ENCODE assay signal across 16 cellular contexts in the genomic region with DNA sequence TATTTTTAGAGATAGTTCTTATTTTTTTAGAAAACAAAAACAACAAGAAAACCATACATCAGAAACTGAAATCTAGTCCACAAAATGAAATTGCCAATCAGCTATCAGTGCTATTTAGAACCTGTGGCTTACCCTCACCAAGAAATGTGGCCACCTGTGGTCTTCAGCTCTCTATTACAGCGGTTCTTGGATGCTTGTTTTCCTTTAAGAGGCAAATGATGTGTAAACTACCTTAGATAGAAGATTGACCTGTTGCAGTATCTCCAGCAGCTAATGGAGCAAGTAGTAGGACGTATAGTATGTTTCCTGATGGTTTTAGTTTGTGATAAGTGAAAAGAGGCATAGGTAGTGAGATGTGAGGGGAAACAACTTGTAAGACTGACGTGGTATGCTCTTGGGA. TPM values are rescaled to one million over a fixed set of nuclear protein-coding genes. Genes with fewer than 3 reads are reported as not detected.
A peak's percentile ranks its signal among the peaks of the same experiment; 100 is the strongest.
DNase-seq lines count a peak whose midpoint lies in the region; ATAC-seq lines count a peak whose summit lies in the region.
"Had no signal": no experiment of that assay in that cellular context is flagged by ENCODE, and none has a peak within 500 bp of the region (broad histone marks: within the 10 kb centered on the region; RNA-seq: fewer than 3 reads in every experiment).

No MANE protein-coding gene starts in this region.

- H3K27me3 Mint-ChIP-seq in activated CD8-positive, alpha-beta memory T cell treated with anti-CD3 and anti-CD28 coated beads, Interleukin-2, amount 10 ng/mL, durations not matched to agents 7 days and 5 days = no peaks in the 10 kb centered on the region
- H3K27me3 Mint-ChIP-seq in T-helper 17 cell = no peaks in the 10 kb centered on the region
- H3K27me3 Mint-ChIP-seq: activated naive CD8-positive, alpha-beta T cell had no signal

- H3K9me3 ChIP-seq in T-helper 17 cell (ENCODE audit: control insufficient read depth, low read length, poor library complexity, severe bottlenecking) = no peaks in the 10 kb centered on the region
- H3K9me3 ChIP-seq: heart right ventricle had no signal

- H3K9me3 Mint-ChIP-seq in activated CD8-positive, alpha-beta memory T cell treated with anti-CD3 and anti-CD28 coated beads, Interleukin-2, amount 10 ng/mL, durations not matched to agents 7 days and 5 days (ENCODE audit: low read depth) = no peaks in the 10 kb centered on the region

- H3K27me3 ChIP-seq in H7 (ENCODE audit: control insufficient read depth, insufficient read depth, low read length) = no peaks in the 10 kb centered on the region
- H3K27me3 ChIP-seq: heart right ventricle had no signal

- H3K4me1 Mint-ChIP-seq in activated CD8-positive, alpha-beta memory T cell treated with anti-CD3 and anti-CD28 coated beads, Interleukin-2, amount 10 ng/mL, durations not matched to agents 7 days and 5 days = peaks cover 32% of the 10 kb centered on the region
- peaks cover 32% of the 10 kb centered on the region for H3K4me1 Mint-ChIP-seq in T-helper 17 cell

- H3K36me3 ChIP-seq in H7 (replicated peaks; ENCODE audit: control insufficient read depth, insufficient read depth, low read length) = peaks cover 3% of the 10 kb centered on the region

- peaks cover 42% of the 10 kb centered on the region for H3K36me3 Mint-ChIP-seq in activated CD8-positive, alpha-beta memory T cell treated with anti-CD3 and anti-CD28 coated beads, Interleukin-2, amount 10 ng/mL, durations not matched to agents 7 days and 5 days
- peaks cover 16% of the 10 kb centered on the region for H3K36me3 Mint-ChIP-seq in T-helper 17 cell (ENCODE audit: low read depth)

- H3K4me3 ChIP-seq in H7 (ENCODE audit: insufficient read depth, low read depth, low read length) = no peak overlapping the region
- H3K4me3 ChIP-seq: heart right ventricle had no signal

- peak overlapping the region; percentile 37 for H3K27ac Mint-ChIP-seq in activated CD8-positive, alpha-beta memory T cell treated with anti-CD3 and anti-CD28 coated beads, Interleukin-2, amount 10 ng/mL, durations not matched to agents 7 days and 5 days
- peak overlapping the region; percentile 39 for H3K27ac Mint-ChIP-seq in T-helper 17 cell

- CTCF ChIA-PET in activated CD8-positive, alpha-beta memory T cell treated with anti-CD3 and anti-CD28 coated beads, Interleukin-2, amount 10 ng/mL, durations not matched to agents 7 days and 5 days (lab: Charles Lee) = interaction anchor here (0.7 to 1.3 kb wide), 2 partner anchors 10 to 20 kb away, joined by 3 to 5 read pairs; no protein-coding TSS in a partner anchor

- ATAC-seq in activated CD8-positive, alpha-beta memory T cell treated with anti-CD3 and anti-CD28 coated beads, Interleukin-2, amount 10 ng/mL, durations not matched to agents 7 days and 5 days = no peak
- ATAC-seq in HG02623 (IDR thresholded peaks at IDR 0.05; ENCODE audit: unreplicated experiment) (peak; percentile 58), T-helper 17 cell (no peak), HG03196 (IDR thresholded peaks at IDR 0.05; ENCODE audit: unreplicated experiment) (no peak)
- ATAC-seq: heart right ventricle, sciatic nerve had no signal

- no peak overlapping the region for H3K4me3 Mint-ChIP-seq in activated CD8-positive, alpha-beta memory T cell treated with anti-CD3 and anti-CD28 coated beads, Interleukin-2, amount 10 ng/mL, durations not matched to agents 7 days and 5 days
- H3K4me3 Mint-ChIP-seq in T-helper 17 cell = no peak overlapping the region
- H3K4me3 Mint-ChIP-seq: activated naive CD8-positive, alpha-beta T cell had no signal

- no peak for DNase-seq in activated CD8-positive, alpha-beta memory T cell treated with anti-CD3 and anti-CD28 coated beads, Interleukin-2, amount 10 ng/mL, durations not matched to agents 7 days and 5 days
- DNase-seq in activated CD8-positive, alpha-beta memory T cell treated with anti-CD3 and anti-CD28 coated beads, Interleukin-2, amount 50 U/mL, for 48 hours = no peak
- DNase-seq in T-helper 17 cell = no peak
- DNase-seq in NCI-H345 (lab: John Stamatoyannopoulos, UW) = no peak
- DNase-seq in NCI-H69 (lab: John Stamatoyannopoulos, UW) = no peak
- DNase-seq in H7 = no peak
- DNase-seq: activated CD4-positive, CD25-positive, alpha-beta regulatory T cell treated with anti-CD3 and anti-CD28 coated beads, Interleukin-2, amount 50 U/mL, for 72 hours; DMS79; heart right ventricle; NCI-H1105; NCI-H2171 treated with DMSO at 0.1 percent for 48 hours; SHP77 had no signal

RNA-seq across cellular contexts. Expression of gene TFG, which starts 21.2 kb away (rescaled TPM):
- total RNA-seq in activated CD8-positive, alpha-beta memory T cell treated with anti-CD3 and anti-CD28 coated beads, Interleukin-2, amount 10 ng/mL, durations not matched to agents 7 days and 5 days = 10 to 100 TPM; 44.0 to 49.0 TPM
- total RNA-seq in T-helper 17 cell = 10 to 100 TPM; 59.2 to 60.4 TPM
- 66.4 and 70.9 TPM in 2 replicates for total RNA-seq in H7 (2014; rRNA removed; shearing (Covaris generic))
